ENCODE assay signal across 8 cellular contexts in genomic region chr14:105248368-105249174, GRCh38. TPM values are rescaled to one million over a fixed set of nuclear protein-coding genes. Genes with fewer than 3 reads are reported as not detected.
DNase-seq lines count a peak whose midpoint lies in the region; ATAC-seq and TF ChIP-seq lines count a peak whose summit lies in the region.

Gene BTBD6 (plus strand): TSS chr14:105248533. CDS start chr14:105248712, 179 bp downstream.

- H3K27me3 Mint-ChIP-seq in activated naive CD4-positive, alpha-beta T cell treated with anti-CD3 and anti-CD28 coated beads for 36 hours (ENCODE audit: low read depth): no peaks in the 10 kb centered on the region

- H4K20me1 ChIP-seq in DND-41 (ENCODE audit: insufficient read depth, low read length): peaks cover 44% of the 10 kb centered on the region

- peak within 1 kb of the TSS; percentile 73 for H3K4me3 Mint-ChIP-seq in activated naive CD4-positive, alpha-beta T cell treated with anti-CD3 and anti-CD28 coated beads for 36 hours

- peak within 1 kb of the TSS; percentile 72 for H3K9ac ChIP-seq in DND-41 (ENCODE audit: low read depth, low read length)

- peaks cover 65% of the 10 kb centered on the region for H3K36me3 ChIP-seq in DND-41 (ENCODE audit: insufficient read depth, low read length)
- peaks cover 60% of the 10 kb centered on the region for H3K36me3 ChIP-seq in SJSA1

- CTCF ChIA-PET in activated naive CD4-positive, alpha-beta T cell treated with anti-CD3 and anti-CD28 coated beads for 36 hours (lab: Charles Lee): interaction anchor here (1.3 kb wide), 2 partner anchors 11 to 57 kb away, joined by 3 read pairs; no protein-coding TSS in a partner anchor

- peak; percentile 92 for ATAC-seq in DND-41 (ENCODE audit: insufficient read depth, low read depth)
- peak; percentile 77 for ATAC-seq in GM21717 (IDR thresholded peaks at IDR 0.05; ENCODE audit: unreplicated experiment)

- peaks cover 20% of the 10 kb centered on the region for H3K4me1 Mint-ChIP-seq in activated naive CD4-positive, alpha-beta T cell treated with anti-CD3 and anti-CD28 coated beads for 36 hours (ENCODE audit: low read depth)

- peaks cover 5% of the 10 kb centered on the region for H3K36me3 Mint-ChIP-seq in activated naive CD4-positive, alpha-beta T cell treated with anti-CD3 and anti-CD28 coated beads for 36 hours (ENCODE audit: low read depth)

- H3K9me3 ChIP-seq in DND-41 (ENCODE audit: insufficient read depth, low read length, severe bottlenecking) (no peaks in the 10 kb centered on the region), SJSA1 (replicated peaks) (no peaks in the 10 kb centered on the region)

- in situ Hi-C loops in KBM-7 (cut with MboI; ENCODE audit: low pct_unique_long_range_greater_than_20kb, low sequenced_read_pairs): no loop called here

- DNase-seq in DND-41: peak; percentile 91
- DNase-seq in KBM-7: peak; percentile 81
- peak; percentile 59 to 82 for DNase-seq in SJSA1 (ENCODE audit: low read depth in 1 of 2, low spot score in 2 of 2)
- peak; percentile 87 for DNase-seq in activated naive CD4-positive, alpha-beta T cell treated with anti-CD3 and anti-CD28 coated beads for 36 hours
- DNase-seq in globus pallidus (ENCODE audit: low spot score): peak; percentile 81
- peak; percentile 68 for DNase-seq in occipital lobe (lab: John Stamatoyannopoulos, UW)

- H3K4me3 ChIP-seq in DND-41 (ENCODE audit: low read depth in 1 of 2, low read length in 2 of 2): peak within 1 kb of the TSS; percentile 56 to 66
- peak within 1 kb of the TSS; percentile 83 for H3K4me3 ChIP-seq in SJSA1

- no peak for TF ChIP-seq CTCF in DND-41 (IDR thresholded peaks at IDR 0.05; ENCODE audit: borderline replicate concordance, extremely low read depth, low read length, poor library complexity, severe bottlenecking)

- peaks cover 70% of the 10 kb centered on the region for H3K79me2 ChIP-seq in DND-41 (ENCODE audit: insufficient read depth, low read length)

- intact Hi-C loops in activated naive CD4-positive, alpha-beta T cell treated with anti-CD3 and anti-CD28 coated beads for 36 hours (cut with micrococcal nuclease): no loop called here

- H3K27ac ChIP-seq in DND-41 (ENCODE audit: low read length): peak within 1 kb of the TSS; percentile 74
- H3K27ac ChIP-seq in SJSA1: peak within 1 kb of the TSS; percentile 63; the same call in 1 of the 2 replicates
- peak within 1 kb of the TSS; percentile 92 for H3K27ac ChIP-seq in temporal lobe (ENCODE audit: low read depth, low read length)

- H3K4me1 ChIP-seq in DND-41 (ENCODE audit: insufficient read depth, low read length) (peaks cover 50% of the 10 kb centered on the region), SJSA1 (replicated peaks) (peaks cover 15% of the 10 kb centered on the region)

- H3K27me3 ChIP-seq in DND-41 (ENCODE audit: insufficient read depth, low read length, poor library complexity) (no peaks in the 10 kb centered on the region), SJSA1 (replicated peaks) (no peaks in the 10 kb centered on the region)

- peak within 1 kb of the TSS; percentile 83 for H2AFZ ChIP-seq in DND-41 (ENCODE audit: low read depth, low read length)

- peak within 1 kb of the TSS; percentile 86 for H3K4me2 ChIP-seq in DND-41 (ENCODE audit: insufficient read depth, low read length)

- H3K9me3 Mint-ChIP-seq in activated naive CD4-positive, alpha-beta T cell treated with anti-CD3 and anti-CD28 coated beads for 36 hours: no peaks in the 10 kb centered on the region

- no peak within 1 kb of the TSS for H3K27ac Mint-ChIP-seq in activated naive CD4-positive, alpha-beta T cell treated with anti-CD3 and anti-CD28 coated beads for 36 hours

RNA-seq across cellular contexts. Expression of gene BTBD6, which starts in this region (rescaled TPM):
- total RNA-seq in SJSA1 (2014; rRNA removed; shearing (Covaris generic)): 80.3 and 80.5 TPM in 2 replicates
- 10 to 100 TPM; 24.6 to 25.6 TPM for total RNA-seq in activated naive CD4-positive, alpha-beta T cell treated with anti-CD3 and anti-CD28 coated beads for 36 hours
- 45.4 TPM for total RNA-seq in occipital lobe
- 35.2 TPM for total RNA-seq in temporal lobe

Comparison
In these comparisons a context has a peak if more than half of its experiments do, and no peak if none do; other contexts are left out.
1. Peak in every context shown above with its lines: DNase-seq, ATAC-seq, H3K4me3 ChIP-seq and H3K27ac ChIP-seq.